Comparison of ENCODE assay signal across 3 cellular contexts in genomic region chr9:4502444-4502843, GRCh38.
TF ChIP-seq lines count a peak whose summit lies in the region.

No MANE protein-coding gene starts in this region.

TF ChIP-seq in liver, 16 proteins besides CTCF, POLR2A, EP300 and RAD21:
- TF ChIP-seq EGR1 (IDR thresholded peaks at IDR 0.05; ENCODE audit: low read depth in 2 of 2), result no peak
- TF ChIP-seq HNF4A (conservative IDR thresholded peaks at IDR 0.05), result no peak
- TF ChIP-seq NR2F2 (IDR thresholded peaks at IDR 0.05), result no peak
- no peak for TF ChIP-seq YY1 (IDR thresholded peaks at IDR 0.05)
- no peak for TF ChIP-seq TAF1 (conservative IDR thresholded peaks at IDR 0.05)
- TF ChIP-seq, protein P1, sequence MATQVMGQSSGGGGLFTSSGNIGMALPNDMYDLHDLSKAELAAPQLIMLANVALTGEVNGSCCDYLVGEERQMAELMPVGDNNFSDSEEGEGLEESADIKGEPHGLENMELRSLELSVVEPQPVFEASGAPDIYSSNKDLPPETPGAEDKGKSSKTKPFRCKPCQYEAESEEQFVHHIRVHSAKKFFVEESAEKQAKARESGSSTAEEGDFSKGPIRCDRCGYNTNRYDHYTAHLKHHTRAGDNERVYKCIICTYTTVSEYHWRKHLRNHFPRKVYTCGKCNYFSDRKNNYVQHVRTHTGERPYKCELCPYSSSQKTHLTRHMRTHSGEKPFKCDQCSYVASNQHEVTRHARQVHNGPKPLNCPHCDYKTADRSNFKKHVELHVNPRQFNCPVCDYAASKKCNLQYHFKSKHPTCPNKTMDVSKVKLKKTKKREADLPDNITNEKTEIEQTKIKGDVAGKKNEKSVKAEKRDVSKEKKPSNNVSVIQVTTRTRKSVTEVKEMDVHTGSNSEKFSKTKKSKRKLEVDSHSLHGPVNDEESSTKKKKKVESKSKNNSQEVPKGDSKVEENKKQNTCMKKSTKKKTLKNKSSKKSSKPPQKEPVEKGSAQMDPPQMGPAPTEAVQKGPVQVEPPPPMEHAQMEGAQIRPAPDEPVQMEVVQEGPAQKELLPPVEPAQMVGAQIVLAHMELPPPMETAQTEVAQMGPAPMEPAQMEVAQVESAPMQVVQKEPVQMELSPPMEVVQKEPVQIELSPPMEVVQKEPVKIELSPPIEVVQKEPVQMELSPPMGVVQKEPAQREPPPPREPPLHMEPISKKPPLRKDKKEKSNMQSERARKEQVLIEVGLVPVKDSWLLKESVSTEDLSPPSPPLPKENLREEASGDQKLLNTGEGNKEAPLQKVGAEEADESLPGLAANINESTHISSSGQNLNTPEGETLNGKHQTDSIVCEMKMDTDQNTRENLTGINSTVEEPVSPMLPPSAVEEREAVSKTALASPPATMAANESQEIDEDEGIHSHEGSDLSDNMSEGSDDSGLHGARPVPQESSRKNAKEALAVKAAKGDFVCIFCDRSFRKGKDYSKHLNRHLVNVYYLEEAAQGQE (IDR thresholded peaks at IDR 0.05), result no peak
- TF ChIP-seq MAX (IDR thresholded peaks at IDR 0.05), result no peak
- TF ChIP-seq HNF4G (IDR thresholded peaks at IDR 0.05), result no peak
- TF ChIP-seq GABPA (IDR thresholded peaks at IDR 0.05 in 1 of 2, conservative IDR thresholded peaks at IDR 0.05 in 1 of 2), result no peak
- TF ChIP-seq, protein P2, sequence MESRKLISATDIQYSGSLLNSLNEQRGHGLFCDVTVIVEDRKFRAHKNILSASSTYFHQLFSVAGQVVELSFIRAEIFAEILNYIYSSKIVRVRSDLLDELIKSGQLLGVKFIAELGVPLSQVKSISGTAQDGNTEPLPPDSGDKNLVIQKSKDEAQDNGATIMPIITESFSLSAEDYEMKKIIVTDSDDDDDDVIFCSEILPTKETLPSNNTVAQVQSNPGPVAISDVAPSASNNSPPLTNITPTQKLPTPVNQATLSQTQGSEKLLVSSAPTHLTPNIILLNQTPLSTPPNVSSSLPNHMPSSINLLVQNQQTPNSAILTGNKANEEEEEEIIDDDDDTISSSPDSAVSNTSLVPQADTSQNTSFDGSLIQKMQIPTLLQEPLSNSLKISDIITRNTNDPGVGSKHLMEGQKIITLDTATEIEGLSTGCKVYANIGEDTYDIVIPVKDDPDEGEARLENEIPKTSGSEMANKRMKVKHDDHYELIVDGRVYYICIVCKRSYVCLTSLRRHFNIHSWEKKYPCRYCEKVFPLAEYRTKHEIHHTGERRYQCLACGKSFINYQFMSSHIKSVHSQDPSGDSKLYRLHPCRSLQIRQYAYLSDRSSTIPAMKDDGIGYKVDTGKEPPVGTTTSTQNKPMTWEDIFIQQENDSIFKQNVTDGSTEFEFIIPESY (IDR thresholded peaks at IDR 0.05), result no peak
- no peak for TF ChIP-seq FOXA2 (IDR thresholded peaks at IDR 0.05)

TF ChIP-seq in HepG2, 621 proteins besides CTCF, POLR2A, EP300 and RAD21:
- TF ChIP-seq MXI1 (IDR thresholded peaks at IDR 0.05; ENCODE audit: borderline replicate concordance, low read depth, low read length), result no peak
- no peak for TF ChIP-seq RFXAP (CRISPR knock-in tag; IDR thresholded peaks at IDR 0.05; ENCODE audit: borderline replicate concordance)

TF ChIP-seq in GM12878, 131 proteins besides CTCF, POLR2A, EP300 and RAD21:
- no peak for TF ChIP-seq CREM (IDR thresholded peaks at IDR 0.05; ENCODE audit: low read depth)
- no peak for TF ChIP-seq ASH2L (IDR thresholded peaks at IDR 0.05; ENCODE audit: borderline replicate concordance, low read depth)
- no peak for TF ChIP-seq EGR1 (IDR thresholded peaks at IDR 0.05; ENCODE audit: borderline replicate concordance in 1 of 2, low read depth in 2 of 2, low read length in 2 of 2)
- TF ChIP-seq HCFC1 (IDR thresholded peaks at IDR 0.05; ENCODE audit: low read length), result no peak
- TF ChIP-seq MAX (IDR thresholded peaks at IDR 0.05; ENCODE audit: low read depth, low read length), result no peak
- TF ChIP-seq ZNF687 (IDR thresholded peaks at IDR 0.05), result no peak
- TF ChIP-seq CUX1 (IDR thresholded peaks at IDR 0.05; ENCODE audit: insufficient replicate concordance, low read depth, low read length), result no peak
- TF ChIP-seq MYB (IDR thresholded peaks at IDR 0.05; ENCODE audit: borderline replicate concordance, low read depth, low read length), result no peak
- TF ChIP-seq ZSCAN29 (IDR thresholded peaks at IDR 0.05), result no peak
- TF ChIP-seq SRF (IDR thresholded peaks at IDR 0.05; ENCODE audit: low read depth in 2 of 2, low read length in 2 of 2), result no peak
- TF ChIP-seq SMAD1 (IDR thresholded peaks at IDR 0.05; ENCODE audit: low read depth, partially characterized antibody), result no peak
- TF ChIP-seq, protein P3, sequence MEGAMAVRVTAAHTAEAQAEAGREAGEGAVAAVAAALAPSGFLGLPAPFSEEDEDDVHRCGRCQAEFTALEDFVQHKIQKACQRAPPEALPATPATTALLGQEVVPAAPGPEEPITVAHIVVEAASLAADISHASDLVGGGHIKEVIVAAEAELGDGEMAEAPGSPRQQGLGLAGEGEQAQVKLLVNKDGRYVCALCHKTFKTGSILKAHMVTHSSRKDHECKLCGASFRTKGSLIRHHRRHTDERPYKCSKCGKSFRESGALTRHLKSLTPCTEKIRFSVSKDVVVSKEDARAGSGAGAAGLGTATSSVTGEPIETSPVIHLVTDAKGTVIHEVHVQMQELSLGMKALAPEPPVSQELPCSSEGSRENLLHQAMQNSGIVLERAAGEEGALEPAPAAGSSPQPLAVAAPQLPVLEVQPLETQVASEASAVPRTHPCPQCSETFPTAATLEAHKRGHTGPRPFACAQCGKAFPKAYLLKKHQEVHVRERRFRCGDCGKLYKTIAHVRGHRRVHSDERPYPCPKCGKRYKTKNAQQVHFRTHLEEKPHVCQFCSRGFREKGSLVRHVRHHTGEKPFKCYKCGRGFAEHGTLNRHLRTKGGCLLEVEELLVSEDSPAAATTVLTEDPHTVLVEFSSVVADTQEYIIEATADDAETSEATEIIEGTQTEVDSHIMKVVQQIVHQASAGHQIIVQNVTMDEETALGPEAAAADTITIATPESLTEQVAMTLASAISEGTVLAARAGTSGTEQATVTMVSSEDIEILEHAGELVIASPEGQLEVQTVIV (IDR thresholded peaks at IDR 0.05; ENCODE audit: borderline replicate concordance, partially characterized antibody), result no peak
- no peak for TF ChIP-seq TCF7 (IDR thresholded peaks at IDR 0.05; ENCODE audit: borderline replicate concordance)
- no peak for TF ChIP-seq RCOR1 (conservative IDR thresholded peaks at IDR 0.05; ENCODE audit: low read depth, low read length)
TF ChIP-seq in GM12878: peak in this region for 0.
